11 cellular contexts compared by ENCODE assay signal in genomic region chr2:100611079-100612029, GRCh38.
"Had no signal": no experiment of that assay in that cellular context is flagged by ENCODE, and none has a peak within 500 bp of the region (broad histone marks: within the 10 kb centered on the region; RNA-seq: fewer than 3 reads in every experiment).

No MANE protein-coding gene starts in this region.

- H3K4me1 ChIP-seq: breast epithelium had no signal

- DNase-seq: activated CD4-positive, alpha-beta T cell treated with anti-CD3 and anti-CD28 coated beads for 36 hours; activated CD4-positive, alpha-beta T cell treated with anti-CD3 and anti-CD28 coated beads, Interleukin-2, amount 50 U/mL, for 1 hour; activated CD8-positive, alpha-beta T cell treated with anti-CD3 and anti-CD28 coated beads for 36 hours; NCI-H1436; NCI-H2029 treated with DMSO at 0.1 percent for 48 hours; NCI-H774; NK-92 treated with Interleukin-12 subunit alpha and Interleukin-12 subunit beta, amount 100 ng/mL, for 24 hours had no signal

- H3K27ac ChIP-seq: breast epithelium, SK-N-MC, VCaP had no signal

- H3K27me3 ChIP-seq: breast epithelium had no signal

- H3K4me3 ChIP-seq: breast epithelium, K562, SK-N-MC had no signal

- H3K9me3 ChIP-seq: breast epithelium had no signal

- H3K36me3 ChIP-seq: breast epithelium had no signal
